In the genomic region with DNA sequence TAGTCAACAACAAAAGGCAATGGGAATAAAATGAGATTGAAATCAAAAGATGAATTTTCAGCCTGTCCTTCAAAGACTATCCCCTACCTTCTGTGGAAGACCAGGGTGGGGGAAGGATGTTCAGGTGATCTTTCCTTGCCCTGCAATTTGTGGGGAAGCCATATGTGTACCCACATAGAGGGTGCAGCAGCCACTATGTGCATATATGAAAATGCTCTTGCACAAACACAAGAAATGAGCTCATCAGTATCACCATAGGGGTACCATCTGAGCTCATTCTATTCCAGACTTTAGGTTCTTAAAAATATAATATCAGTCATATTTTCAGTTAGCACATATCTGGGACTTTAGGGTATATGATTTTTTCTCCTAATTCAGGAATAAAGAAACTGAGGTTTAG, we compare ENCODE assay signal across 11 cellular contexts. TPM values are rescaled to one million over a fixed set of nuclear protein-coding genes. Genes with fewer than 3 reads are reported as not detected.
DNase-seq lines count a peak whose midpoint lies in the region; ATAC-seq and TF ChIP-seq lines count a peak whose summit lies in the region.
"Had no signal": no experiment of that assay in that cellular context is flagged by ENCODE, and none has a peak within 500 bp of the region (broad histone marks: within the 10 kb centered on the region; RNA-seq: fewer than 3 reads in every experiment).

No MANE protein-coding gene starts in this region.

- H3K18ac ChIP-seq in mesenchymal stem cell (ENCODE audit: low read depth in 1 of 2, low read length in 2 of 2), result no peak overlapping the region

- H3K4me2 ChIP-seq in mesenchymal stem cell (ENCODE audit: low read length, poor library complexity, severe bottlenecking), result no peak overlapping the region

- peak overlapping the region; percentile 65 for H3K4me3 ChIP-seq in CD4-positive, CD25-positive, alpha-beta regulatory T cell (ENCODE audit: low read depth, low read length)
- no peak overlapping the region for H3K4me3 ChIP-seq in mesenchymal stem cell (ENCODE audit: insufficient read depth in 1 of 2, low read depth in 1 of 2, low read length in 2 of 2)
- H3K4me3 ChIP-seq: gastroesophageal sphincter had no signal

- H3K27ac ChIP-seq in CD4-positive, CD25-positive, alpha-beta regulatory T cell (ENCODE audit: insufficient read depth, low read length, poor library complexity, severe bottlenecking), result peak overlapping the region; percentile 69
- no peak overlapping the region for H3K27ac ChIP-seq in mesenchymal stem cell (ENCODE audit: low read length, poor library complexity, severe bottlenecking)
- H3K27ac ChIP-seq: C4-2B, WERI-Rb-1 had no signal

- no peak for DNase-seq in CD4-positive, CD25-positive, alpha-beta regulatory T cell
- peak; percentile 24 for DNase-seq in Daoy (ENCODE audit: low read depth)
- peak in 1 of 2 donors; percentile 56 for DNase-seq in activated T-cell treated with anti-CD3 and anti-CD28 coated beads, Interleukin-2, amount 50 U/mL, for 72 hours
- DNase-seq in natural killer cell, result no peak
- no peak for DNase-seq in mesenchymal stem cell
- DNase-seq: NCI-H1105, WERI-Rb-1 had no signal

- H2BK120ac ChIP-seq in mesenchymal stem cell (ENCODE audit: low read depth, low read length), result no peak overlapping the region

- H3K9me3 Mint-ChIP-seq in CD4-positive, CD25-positive, alpha-beta regulatory T cell, result peaks cover 0 to 3% (median 0%) of the 10 kb centered on the region in 7 donors
- H3K9me3 Mint-ChIP-seq in activated T-cell treated with anti-CD3 and anti-CD28 coated beads, Interleukin-2, amount 50 U/mL, for 72 hours, result peaks cover 2 to 3% of the 10 kb centered on the region in 2 donors
- H3K9me3 Mint-ChIP-seq in natural killer cell, result peaks cover 2 to 5% of the 10 kb centered on the region in 2 donors

- H3K36me3 ChIP-seq in CD4-positive, CD25-positive, alpha-beta regulatory T cell (ENCODE audit: control insufficient read depth, insufficient read depth, low read length), result no peaks in the 10 kb centered on the region
- H3K36me3 ChIP-seq in mesenchymal stem cell (ENCODE audit: control insufficient read depth in 1 of 2, insufficient read depth in 2 of 2, low read depth in 1 of 2, low read length in 2 of 2), result no peaks in the 10 kb centered on the region
- H3K36me3 ChIP-seq: gastroesophageal sphincter, WERI-Rb-1 had no signal

- peaks cover 4% of the 10 kb centered on the region for H3K27me3 Mint-ChIP-seq in CD4-positive, CD25-positive, alpha-beta regulatory T cell
- H3K27me3 Mint-ChIP-seq in activated T-cell treated with anti-CD3 and anti-CD28 coated beads, Interleukin-2, amount 50 U/mL, for 72 hours (ENCODE audit: low read depth), result no peaks in the 10 kb centered on the region
- no peaks in the 10 kb centered on the region for H3K27me3 Mint-ChIP-seq in natural killer cell (ENCODE audit: low read depth in 2 of 2)

- H3K4me3 Mint-ChIP-seq in CD4-positive, CD25-positive, alpha-beta regulatory T cell, result peak overlapping the region; percentile 60 to 87 (median 80)
- H3K4me3 Mint-ChIP-seq in activated T-cell treated with anti-CD3 and anti-CD28 coated beads, Interleukin-2, amount 50 U/mL, for 72 hours, result peak overlapping the region; percentile 44 to 66
- H3K4me3 Mint-ChIP-seq in natural killer cell, result peak overlapping the region; percentile 63

- no peaks in the 10 kb centered on the region for H3K27me3 ChIP-seq in CD4-positive, CD25-positive, alpha-beta regulatory T cell (ENCODE audit: control insufficient read depth, insufficient read depth, low read length)
- H3K27me3 ChIP-seq in mesenchymal stem cell (ENCODE audit: control insufficient read depth in 1 of 2, insufficient read depth in 1 of 2, low read length in 2 of 2), result no peaks in the 10 kb centered on the region
- H3K27me3 ChIP-seq: gastroesophageal sphincter had no signal

- intact Hi-C loops in natural killer cell (cut with micrococcal nuclease), result loop anchor here (2.0 to 5.0 kb wide), 5 partner anchors 38 to 398 kb away; partner anchors contain the start of genes GIMAP1, GIMAP4, GIMAP6 and GIMAP7

- TF ChIP-seq CTCF in natural killer cell (IDR thresholded peaks at IDR 0.05), result no peak

- H3K27ac Mint-ChIP-seq in CD4-positive, CD25-positive, alpha-beta regulatory T cell, result peak overlapping the region; percentile 90 to 97 (median 92)
- peak overlapping the region; percentile 78 for H3K27ac Mint-ChIP-seq in activated T-cell treated with anti-CD3 and anti-CD28 coated beads, Interleukin-2, amount 50 U/mL, for 72 hours
- peak overlapping the region; percentile 87 to 89 for H3K27ac Mint-ChIP-seq in natural killer cell

- H3K36me3 Mint-ChIP-seq in CD4-positive, CD25-positive, alpha-beta regulatory T cell, result no peaks in the 10 kb centered on the region
- peaks cover 1 to 2% of the 10 kb centered on the region in 2 donors for H3K36me3 Mint-ChIP-seq in activated T-cell treated with anti-CD3 and anti-CD28 coated beads, Interleukin-2, amount 50 U/mL, for 72 hours (ENCODE audit: insufficient read depth in 2 of 2)
- no peaks in the 10 kb centered on the region for H3K36me3 Mint-ChIP-seq in natural killer cell

- no peak overlapping the region for H3K14ac ChIP-seq in mesenchymal stem cell (ENCODE audit: low read length in 2 of 2)

- peaks cover 34% of the 10 kb centered on the region for H3K4me1 ChIP-seq in CD4-positive, CD25-positive, alpha-beta regulatory T cell (ENCODE audit: control insufficient read depth, insufficient read depth, low read length, poor library complexity, severe bottlenecking)
- H3K4me1 ChIP-seq in mesenchymal stem cell (ENCODE audit: control insufficient read depth, insufficient read depth, low read depth, low read length), result no peaks in the 10 kb centered on the region

- peaks cover 6 to 61% (median 48%) of the 10 kb centered on the region in 4 donors for H3K4me1 Mint-ChIP-seq in CD4-positive, CD25-positive, alpha-beta regulatory T cell
- H3K4me1 Mint-ChIP-seq in activated T-cell treated with anti-CD3 and anti-CD28 coated beads, Interleukin-2, amount 50 U/mL, for 72 hours (ENCODE audit: low read depth), result peaks cover 64% of the 10 kb centered on the region
- H3K4me1 Mint-ChIP-seq in natural killer cell, result peaks cover 40 to 50% of the 10 kb centered on the region in 2 donors

- ATAC-seq in CD4-positive, CD25-positive, alpha-beta regulatory T cell (ENCODE audit: low read depth in 2 of 2), result no peak
- peak; percentile 63 to 67 for ATAC-seq in activated T-cell treated with anti-CD3 and anti-CD28 coated beads, Interleukin-2, amount 50 U/mL, for 72 hours (replicated peaks in 1 of 2)
- ATAC-seq in natural killer cell, result peak in 1 of 3 donors; percentile 17
- ATAC-seq in GM21723 (IDR thresholded peaks at IDR 0.05; ENCODE audit: unreplicated experiment), result no peak
- ATAC-seq in HG03039 (IDR thresholded peaks at IDR 0.05; ENCODE audit: unreplicated experiment), result no peak

- H3K9ac ChIP-seq in mesenchymal stem cell (ENCODE audit: low read length), result no peak overlapping the region

- H3K9me3 ChIP-seq in CD4-positive, CD25-positive, alpha-beta regulatory T cell (ENCODE audit: control insufficient read depth in 2 of 2, low read length in 2 of 2), result no peaks in the 10 kb centered on the region
- H3K9me3 ChIP-seq in mesenchymal stem cell (ENCODE audit: control insufficient read depth, low read length), result no peaks in the 10 kb centered on the region
- H3K9me3 ChIP-seq: gastroesophageal sphincter had no signal

- no peak overlapping the region for H2AFZ ChIP-seq in mesenchymal stem cell (ENCODE audit: low read depth, low read length)

- no peak overlapping the region for H2BK15ac ChIP-seq in mesenchymal stem cell (ENCODE audit: low read depth, poor library complexity, severe bottlenecking)

- no peak overlapping the region for H3K4ac ChIP-seq in mesenchymal stem cell (ENCODE audit: low read depth in 1 of 2, low read length in 2 of 2)

- no peak overlapping the region for H3K23ac ChIP-seq in mesenchymal stem cell (ENCODE audit: low read length in 2 of 2)

- H3K79me1 ChIP-seq in mesenchymal stem cell (replicated peaks; ENCODE audit: low read length, poor library complexity, severe bottlenecking), result no peaks in the 10 kb centered on the region

- no peak overlapping the region for H2BK5ac ChIP-seq in mesenchymal stem cell (ENCODE audit: low read depth, low read length, poor library complexity, severe bottlenecking)

- H2BK12ac ChIP-seq in mesenchymal stem cell (ENCODE audit: low read length in 2 of 2), result no peak overlapping the region

- no peak overlapping the region for H4K8ac ChIP-seq in mesenchymal stem cell (ENCODE audit: low read length)

- H2AK5ac ChIP-seq in mesenchymal stem cell (ENCODE audit: low read length, severe bottlenecking), result no peak overlapping the region

- H4K91ac ChIP-seq in mesenchymal stem cell (ENCODE audit: low read length), result no peak overlapping the region

RNA-seq across cellular contexts. Expression of gene GIMAP5, which starts 17.7 kb away (rescaled TPM):
- 37.4 TPM for total RNA-seq in CD4-positive, CD25-positive, alpha-beta regulatory T cell
- polyA plus RNA-seq in CD4-positive, CD25-positive, alpha-beta regulatory T cell, result 100 to 1,000 TPM; 249 to 539 (median 320) TPM
- total RNA-seq in Daoy (2014; rRNA removed; shearing (Covaris generic)), result 0.24 and 2.7 TPM in 2 replicates
- total RNA-seq in activated T-cell treated with anti-CD3 and anti-CD28 coated beads, Interleukin-2, amount 50 U/mL, for 72 hours, result 10 to 100 TPM; 43.5 to 50.5 TPM
- 10 to 100 TPM; 29.2 to 64.1 (median 35.3) TPM for total RNA-seq in natural killer cell
- not detected for polyA plus RNA-seq in mesenchymal stem cell (2013, experiment 1 of 2)
- not detected for polyA plus RNA-seq in mesenchymal stem cell (2013, experiment 2 of 2)

RNA-seq across cellular contexts. Expression of gene GIMAP1, which starts 38.5 kb away (rescaled TPM):
- 17.1 TPM for total RNA-seq in CD4-positive, CD25-positive, alpha-beta regulatory T cell
- 10 to 100 TPM; 48.4 to 90.0 (median 64.6) TPM for polyA plus RNA-seq in CD4-positive, CD25-positive, alpha-beta regulatory T cell
- under 0.01 TPM in 1 of 2 replicates, not detected in the other for total RNA-seq in Daoy (2014; rRNA removed; shearing (Covaris generic))
- 1 to 10 TPM; 5.5 to 9.3 TPM for total RNA-seq in activated T-cell treated with anti-CD3 and anti-CD28 coated beads, Interleukin-2, amount 50 U/mL, for 72 hours
- 10 to 100 TPM; 11.1 to 23.9 (median 13.3) TPM for total RNA-seq in natural killer cell
- polyA plus RNA-seq in mesenchymal stem cell (2013, experiment 1 of 2), result not detected
- polyA plus RNA-seq in mesenchymal stem cell (2013, experiment 2 of 2), result not detected

RNA-seq across cellular contexts. Expression of gene TMEM176B, which starts 45.2 kb away (rescaled TPM):
- total RNA-seq in CD4-positive, CD25-positive, alpha-beta regulatory T cell, result not detected
- 1 to 10 TPM in 1 of 4 donors, under 1 TPM in 2, not detected in 1; 0.21 to 1.0 (median 0.33) TPM for polyA plus RNA-seq in CD4-positive, CD25-positive, alpha-beta regulatory T cell
- total RNA-seq in Daoy (2014; rRNA removed; shearing (Covaris generic)), result 3.3 TPM in 1 of 2 replicates, not detected in the other
- not detected for total RNA-seq in activated T-cell treated with anti-CD3 and anti-CD28 coated beads, Interleukin-2, amount 50 U/mL, for 72 hours
- total RNA-seq in natural killer cell, result 1 to 10 TPM in 1 of 3 donors, not detected in 2; 4.0 TPM
- polyA plus RNA-seq in mesenchymal stem cell (2013, experiment 1 of 2), result 5.5 TPM
- polyA plus RNA-seq in mesenchymal stem cell (2013, experiment 2 of 2), result 5.8 TPM

RNA-seq across cellular contexts. Expression of gene TMEM176A, which starts 45.6 kb away (rescaled TPM):
- total RNA-seq in CD4-positive, CD25-positive, alpha-beta regulatory T cell, result not detected
- polyA plus RNA-seq in CD4-positive, CD25-positive, alpha-beta regulatory T cell, result under 1 TPM in 2 of 4 donors, not detected in 2; 0.24 TPM
- total RNA-seq in Daoy (2014; rRNA removed; shearing (Covaris generic)), result 0.33 and 2.6 TPM in 2 replicates
- total RNA-seq in activated T-cell treated with anti-CD3 and anti-CD28 coated beads, Interleukin-2, amount 50 U/mL, for 72 hours, result under 1 TPM; 0.24 to 0.30 TPM
- 1 to 10 TPM in 1 of 3 donors, not detected in 2; 2.0 TPM for total RNA-seq in natural killer cell
- polyA plus RNA-seq in mesenchymal stem cell (2013, experiment 1 of 2), result 4.9 TPM
- polyA plus RNA-seq in mesenchymal stem cell (2013, experiment 2 of 2), result 4.5 TPM

Comparison
In these comparisons a context has a peak if more than half of its experiments do, and no peak if none do; other contexts are left out.
1. ATAC-seq: peak in activated T-cell treated with anti-CD3 and anti-CD28 coated beads, Interleukin-2, amount 50 U/mL, for 72 hours (2 of 2); none in CD4-positive, CD25-positive, alpha-beta regulatory T cell (0 of 2), GM21723 (single experiment) and HG03039 (single experiment).
2. Peak in every context shown above with its lines, with median percentiles within 50 percentile points of each other: H3K27ac Mint-ChIP-seq and H3K4me3 Mint-ChIP-seq.